9 cellular contexts compared by ENCODE assay signal in the genomic region with DNA sequence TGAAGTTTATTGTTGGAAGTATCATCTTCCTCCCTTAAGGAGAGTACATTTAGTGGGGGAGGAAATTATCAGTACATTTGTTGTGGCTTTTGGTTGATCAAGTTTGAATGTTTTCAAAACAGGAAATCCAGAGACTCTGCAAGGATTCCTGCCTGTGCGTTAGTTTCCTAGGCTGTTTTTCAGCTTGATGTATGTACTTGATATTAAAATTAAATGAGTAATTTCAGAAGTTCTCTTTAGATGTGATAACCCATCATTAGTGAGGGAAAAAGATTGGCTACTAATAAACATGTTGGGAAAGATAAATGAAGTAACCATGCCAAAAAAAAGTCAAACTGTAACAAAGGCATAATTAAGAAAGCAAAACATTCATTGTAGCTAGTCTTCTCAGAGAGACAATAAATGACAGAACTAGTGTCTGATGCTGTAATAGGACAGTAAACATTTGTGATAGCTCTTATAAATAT.
A peak's percentile ranks its signal among the peaks of the same experiment; 100 is the strongest.
DNase-seq lines count a peak whose midpoint lies in the region; ATAC-seq, FAIRE-seq and TF ChIP-seq lines count a peak whose summit lies in the region.
"Had no signal": no experiment of that assay in that cellular context is flagged by ENCODE, and none has a peak within 500 bp of the region (broad histone marks: within the 10 kb centered on the region; RNA-seq: fewer than 3 reads in every experiment).

No MANE protein-coding gene starts in this region.

- no peaks in the 10 kb centered on the region for H3K36me3 ChIP-seq in astrocyte (ENCODE audit: insufficient read depth, low read length)
- H3K36me3 ChIP-seq in right lobe of liver, result peaks cover 0 to 24% (median 10%) of the 10 kb centered on the region in 4 donors
- peaks cover 15% of the 10 kb centered on the region for H3K36me3 ChIP-seq in suprapubic skin
- H3K36me3 ChIP-seq in OCI-LY7 (ENCODE audit: insufficient read depth, low read length), result peaks cover 58% of the 10 kb centered on the region

- H3K9me3 ChIP-seq in astrocyte (ENCODE audit: insufficient read depth, low read depth, low read length) (no peaks in the 10 kb centered on the region), right lobe of liver (no peaks in the 10 kb centered on the region), suprapubic skin (no peaks in the 10 kb centered on the region), OCI-LY7 (ENCODE audit: low read length) (no peaks in the 10 kb centered on the region)

- H3K4me1 ChIP-seq in astrocyte (ENCODE audit: insufficient read depth, low read length) (peaks cover 47% of the 10 kb centered on the region), right lobe of liver (peaks cover 0 to 45% (median 22%) of the 10 kb centered on the region in 4 donors), suprapubic skin (peaks cover 97% of the 10 kb centered on the region), OCI-LY7 (ENCODE audit: insufficient read depth, low read length, poor library complexity, severe bottlenecking) (peaks cover 6% of the 10 kb centered on the region)

- DNase-seq in activated CD4-positive, alpha-beta T cell treated with anti-CD3 and anti-CD28 coated beads, Interleukin-2, amount 10 ng/mL, durations not matched to agents 24 days and 14 days, result no peak
- no peak for DNase-seq in activated CD4-positive, alpha-beta T cell treated with anti-CD3 and anti-CD28 coated beads for 4 hours
- no peak for DNase-seq in astrocyte (ENCODE audit: low read depth)
- no peak for DNase-seq in right lobe of liver
- no peak for DNase-seq in suprapubic skin (ENCODE audit: low spot score in 2 of 2)
- DNase-seq in OCI-LY7 (ENCODE audit: low spot score), result no peak
- DNase-seq in NCI-H1105 (lab: John Stamatoyannopoulos, UW), result no peak
- no peak for DNase-seq in DMS53 treated with DMSO at 0.1 percent for 48 hours (lab: John Stamatoyannopoulos, UW; ENCODE audit: unreplicated experiment)
- DNase-seq: WERI-Rb-1 had no signal

- no TSS peak for BruUV-seq in OCI-LY7 (replicated peaks; lab: Mats Ljungman, UMichigan)

- H3K4me1 Mint-ChIP-seq in activated CD4-positive, alpha-beta T cell treated with anti-CD3 and anti-CD28 coated beads, Interleukin-2, amount 10 ng/mL, durations not matched to agents 24 days and 14 days, result peaks cover 55% of the 10 kb centered on the region
- peaks cover 37% of the 10 kb centered on the region for H3K4me1 Mint-ChIP-seq in astrocyte (ENCODE audit: low read depth, unreplicated experiment)

- H2AFZ ChIP-seq in astrocyte (ENCODE audit: low read depth, low read length), result no peak overlapping the region
- H2AFZ ChIP-seq in OCI-LY7 (ENCODE audit: low read length), result no peak overlapping the region

- peak overlapping the region; percentile 49 for H3K9ac ChIP-seq in astrocyte (ENCODE audit: low read length)

- H3K4me2 ChIP-seq in astrocyte (ENCODE audit: low read length) (peak overlapping the region; percentile 77), OCI-LY7 (ENCODE audit: low read length) (no peak overlapping the region)

- H3K27ac ChIP-seq in astrocyte (ENCODE audit: low read depth, low read length), result peak overlapping the region; percentile 59
- peak overlapping the region; percentile 64 to 90 (median 89) for H3K27ac ChIP-seq in right lobe of liver
- peak overlapping the region; percentile 99 for H3K27ac ChIP-seq in suprapubic skin
- H3K27ac ChIP-seq in OCI-LY7 (ENCODE audit: low read depth, low read length, poor library complexity, severe bottlenecking), result no peak overlapping the region
- H3K27ac ChIP-seq: WERI-Rb-1 had no signal

- no peak for TF ChIP-seq EP300 in suprapubic skin (IDR thresholded peaks at IDR 0.05)

- H3K4me3 ChIP-seq in astrocyte (ENCODE audit: insufficient read depth, low read depth, low read length) (no peak overlapping the region), right lobe of liver (no peak overlapping the region), suprapubic skin (peak overlapping the region; percentile 21), OCI-LY7 (ENCODE audit: low read depth, low read length, poor library complexity, severe bottlenecking) (no peak overlapping the region)

- WGBS in right lobe of liver (ENCODE audit: insufficient coverage, low coverage, low lambda C conversion rate, missing lambda C conversion rate), result 39% methylated on average over 1 of the region's 1 CpG
- WGBS in suprapubic skin, result 6% methylated on average over 1 of the region's 1 CpG

- H3K9me3 Mint-ChIP-seq in activated CD4-positive, alpha-beta T cell treated with anti-CD3 and anti-CD28 coated beads, Interleukin-2, amount 10 ng/mL, durations not matched to agents 24 days and 14 days, result no peaks in the 10 kb centered on the region
- no peaks in the 10 kb centered on the region for H3K9me3 Mint-ChIP-seq in astrocyte (ENCODE audit: unreplicated experiment)

- CTCF ChIA-PET in OCI-LY7 (lab: Charles Lee; ENCODE audit: unreplicated experiment), result no interaction called here

- intact Hi-C loops in activated CD4-positive, alpha-beta T cell treated with anti-CD3 and anti-CD28 coated beads, Interleukin-2, amount 10 ng/mL, durations not matched to agents 24 days and 14 days (cut with micrococcal nuclease), result loop anchor here (2.0 to 5.0 kb wide), 4 partner anchors 14 to 132 kb away; a partner anchor contains a TSS
- intact Hi-C loops in right lobe of liver (cut with DNase I) (no loop called here), OCI-LY7 (cut with micrococcal nuclease; ENCODE audit: unreplicated experiment) (no loop called here)

- H3K79me2 ChIP-seq in astrocyte (ENCODE audit: insufficient read depth, low read length) (no peaks in the 10 kb centered on the region), OCI-LY7 (ENCODE audit: insufficient read depth, low read depth, low read length) (no peaks in the 10 kb centered on the region)

- no peaks in the 10 kb centered on the region for H4K20me1 ChIP-seq in astrocyte (ENCODE audit: insufficient read depth, low read length)
- peaks cover 5% of the 10 kb centered on the region; the same call in 1 of the 2 replicates for H4K20me1 ChIP-seq in OCI-LY7 (ENCODE audit: insufficient read depth, low read length)

- TF ChIP-seq CTCF in astrocyte (IDR thresholded peaks at IDR 0.05; ENCODE audit: insufficient read depth, low read depth, low read length) (no peak), right lobe of liver (IDR thresholded peaks at IDR 0.05) (no peak), suprapubic skin (IDR thresholded peaks at IDR 0.05) (no peak), OCI-LY7 (conservative IDR thresholded peaks at IDR 0.05; ENCODE audit: low read length) (no peak)

- FAIRE-seq in astrocyte (lab: Jason Lieb, UNC), result no peak

- H3K36me3 Mint-ChIP-seq in activated CD4-positive, alpha-beta T cell treated with anti-CD3 and anti-CD28 coated beads, Interleukin-2, amount 10 ng/mL, durations not matched to agents 24 days and 14 days (ENCODE audit: low read depth), result peaks cover 32% of the 10 kb centered on the region
- H3K36me3 Mint-ChIP-seq in astrocyte (ENCODE audit: low read depth, unreplicated experiment), result no peaks in the 10 kb centered on the region

- no peak for TF ChIP-seq POLR2A in right lobe of liver (IDR thresholded peaks at IDR 0.05)
- TF ChIP-seq POLR2A in suprapubic skin (IDR thresholded peaks at IDR 0.05), result no peak

- no peaks in the 10 kb centered on the region for H3K27me3 Mint-ChIP-seq in activated CD4-positive, alpha-beta T cell treated with anti-CD3 and anti-CD28 coated beads, Interleukin-2, amount 10 ng/mL, durations not matched to agents 24 days and 14 days
- H3K27me3 Mint-ChIP-seq in astrocyte (ENCODE audit: low read depth, unreplicated experiment), result no peaks in the 10 kb centered on the region

- peak overlapping the region; percentile 94 for H3K27ac Mint-ChIP-seq in activated CD4-positive, alpha-beta T cell treated with anti-CD3 and anti-CD28 coated beads, Interleukin-2, amount 10 ng/mL, durations not matched to agents 24 days and 14 days
- H3K27ac Mint-ChIP-seq in astrocyte (ENCODE audit: unreplicated experiment), result no peak overlapping the region

- peak in 1 of 4 donors; percentile 5 for ATAC-seq in right lobe of liver

- POLR2A ChIA-PET in OCI-LY7 (lab: Charles Lee), result interaction anchor here (0.6 to 1.5 kb wide), 4 partner anchors 9 to 121 kb away, joined by 3 to 4 read pairs (median 3); no protein-coding TSS in a partner anchor

- H3K27me3 ChIP-seq in astrocyte (ENCODE audit: insufficient read depth, low read length) (no peaks in the 10 kb centered on the region), right lobe of liver (no peaks in the 10 kb centered on the region), suprapubic skin (no peaks in the 10 kb centered on the region)

- no peaks in the 10 kb centered on the region for H3K9me2 ChIP-seq in OCI-LY7 (ENCODE audit: insufficient read depth, low read length)

- H3K4me3 Mint-ChIP-seq in activated CD4-positive, alpha-beta T cell treated with anti-CD3 and anti-CD28 coated beads, Interleukin-2, amount 10 ng/mL, durations not matched to agents 24 days and 14 days, result peak overlapping the region; percentile 80
- H3K4me3 Mint-ChIP-seq in astrocyte (ENCODE audit: unreplicated experiment), result no peak overlapping the region
